Comparison of ENCODE assay signal across 8 cellular contexts in the genomic region with DNA sequence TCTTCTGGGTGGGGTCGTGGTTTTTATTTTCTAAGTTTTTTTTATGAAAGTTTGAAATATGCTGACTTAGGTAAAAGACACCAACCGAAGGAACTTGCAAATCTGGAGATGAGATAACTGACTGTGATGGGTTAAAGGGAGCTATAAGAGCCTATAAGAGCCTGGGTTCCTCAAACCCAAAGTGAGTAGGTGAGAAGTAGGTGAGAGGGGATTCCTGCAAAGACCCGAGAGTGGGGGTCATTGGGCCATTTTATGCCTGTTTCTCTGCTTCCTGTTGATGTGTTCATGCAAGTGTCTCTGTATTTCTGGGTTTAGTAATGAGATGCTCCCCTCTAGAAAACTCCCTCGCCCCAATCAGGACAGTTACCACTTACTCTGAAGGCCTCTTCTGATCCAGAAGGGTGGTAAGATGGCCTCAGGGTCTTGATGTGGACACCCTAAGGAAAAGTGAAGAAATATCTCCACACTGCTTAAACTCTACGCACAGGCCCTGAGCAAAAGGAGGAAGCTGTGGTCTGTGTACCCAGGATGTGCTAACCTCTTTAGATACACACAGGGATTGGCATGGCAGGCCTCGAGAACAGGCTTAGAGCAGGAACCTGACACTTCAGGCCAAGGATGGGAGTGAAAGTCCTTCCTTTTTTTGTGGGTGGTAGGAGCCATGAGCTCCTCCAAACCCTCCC. TPM values are rescaled to one million over a fixed set of nuclear protein-coding genes. Genes with fewer than 3 reads are reported as not detected.
DNase-seq lines count a peak whose midpoint lies in the region; ATAC-seq and TF ChIP-seq lines count a peak whose summit lies in the region.

No MANE protein-coding gene starts in this region.

- H3K27me3 Mint-ChIP-seq in CD14-positive monocyte (ENCODE audit: low read depth in 3 of 3) = peaks cover 5 to 17% (median 11%) of the 10 kb centered on the region in 3 donors
- H3K27me3 Mint-ChIP-seq in memory B cell = peaks cover 2% of the 10 kb centered on the region

- peaks cover 48% of the 10 kb centered on the region for H3K79me2 ChIP-seq in mammary epithelial cell (ENCODE audit: insufficient read depth, low read length)

- DNase-seq in CD14-positive monocyte (ENCODE audit: low spot score) = peak; percentile 94
- DNase-seq in NB4 (ENCODE audit: low read depth) = peak; percentile 99
- DNase-seq in mammary epithelial cell = no peak
- peak in 1 of 2 donors; percentile 38 for DNase-seq in memory B cell (ENCODE audit: low spot score in 2 of 2)
- peak in 1 of 2 donors; percentile 84 for DNase-seq in vagina (ENCODE audit: extremely low spot score in 2 of 2)
- DNase-seq in NCI-H2196 treated with DMSO at 0.1 percent for 48 hours (lab: John Stamatoyannopoulos, UW; ENCODE audit: unreplicated experiment) = no peak
- DNase-seq in HuH-7 (ENCODE audit: low spot score) = no peak

- dilution Hi-C loops in mammary epithelial cell (cut with HindIII; ENCODE audit: low sequenced_read_pairs) = no loop called here

- in situ Hi-C loops in mammary epithelial cell (cut with MboI; ENCODE audit: low sequenced_read_pairs in 2 of 2) = no loop called here

- BruUV-seq in mammary epithelial cell (replicated peaks; lab: Mats Ljungman, UMichigan) = no TSS peak

- no peaks in the 10 kb centered on the region for H4K20me1 ChIP-seq in mammary epithelial cell (ENCODE audit: insufficient read depth, low read length)

- WGBS in mammary epithelial cell (ENCODE audit: low coverage, missing lambda C conversion rate) = 71% methylated on average over 6 of the region's 6 CpGs

- H3K4me2 ChIP-seq in mammary epithelial cell (ENCODE audit: insufficient read depth, low read depth, low read length) = peak overlapping the region; percentile 96

- H3K9me3 Mint-ChIP-seq in CD14-positive monocyte = no peaks in the 10 kb centered on the region
- no peaks in the 10 kb centered on the region for H3K9me3 Mint-ChIP-seq in memory B cell

- H3K36me3 ChIP-seq in mammary epithelial cell (ENCODE audit: insufficient read depth, low read length) (no peaks in the 10 kb centered on the region), vagina (no peaks in the 10 kb centered on the region)

- intact Hi-C loops in CD14-positive monocyte (cut with micrococcal nuclease) = loop anchor here in 1 of 2 donors (2.0 to 10.0 kb wide), 2 partner anchors 23 to 49 kb away; no protein-coding TSS in a partner anchor
- intact Hi-C loops in mammary epithelial cell (cut with micrococcal nuclease) = loop anchor here (2.0 kb wide), 1 partner anchor 15 kb away; no protein-coding TSS in a partner anchor
- intact Hi-C loops in vagina (cut with DNase I) = no loop called here

- H3K36me3 Mint-ChIP-seq in CD14-positive monocyte = peaks cover 23 to 24% of the 10 kb centered on the region in 2 donors
- peaks cover 28% of the 10 kb centered on the region for H3K36me3 Mint-ChIP-seq in memory B cell

- H3K27me3 ChIP-seq in mammary epithelial cell (ENCODE audit: insufficient read depth, low read length) = no peaks in the 10 kb centered on the region
- H3K27me3 ChIP-seq in vagina = no peaks in the 10 kb centered on the region

- TF ChIP-seq POLR2A in NB4 (IDR thresholded peaks at IDR 0.05; ENCODE audit: extremely low read depth, insufficient read length) = peak; percentile 31
- TF ChIP-seq POLR2A in vagina (IDR thresholded peaks at IDR 0.05) = no peak

- H3K4me1 ChIP-seq in mammary epithelial cell (ENCODE audit: insufficient read depth, low read length) (peaks cover 12% of the 10 kb centered on the region), vagina (peaks cover 9% of the 10 kb centered on the region)

- H3K4me1 Mint-ChIP-seq in CD14-positive monocyte (peaks cover 69% of the 10 kb centered on the region), memory B cell (peaks cover 54% of the 10 kb centered on the region)

- CTCF ChIA-PET in mammary epithelial cell (lab: Charles Lee; ENCODE audit: low non-redundant PET) = no interaction called here

- H3K4me3 ChIP-seq in NB4 (ENCODE audit: low read depth, low read length) = peak overlapping the region; percentile 86
- H3K4me3 ChIP-seq in mammary epithelial cell (replicated peaks in 1 of 3; ENCODE audit: insufficient read depth in 1 of 3, low read depth in 2 of 3, low read length in 3 of 3) = peak overlapping the region in 1 of 3 experiments; percentile 73
- peak overlapping the region; percentile 47 to 52 for H3K4me3 ChIP-seq in vagina

- no peak for TF ChIP-seq CTCF in CD14-positive monocyte (IDR thresholded peaks at IDR 0.05)
- no peak for TF ChIP-seq CTCF in NB4 (IDR thresholded peaks at IDR 0.05; ENCODE audit: low read depth, low read length)
- TF ChIP-seq CTCF in mammary epithelial cell (conservative IDR thresholded peaks at IDR 0.05 in 1 of 2, IDR thresholded peaks at IDR 0.05 in 1 of 2; ENCODE audit: extremely low read depth in 1 of 2, insufficient read depth in 1 of 2, low read depth in 1 of 2, low read length in 2 of 2) = no peak
- no peak for TF ChIP-seq CTCF in vagina (IDR thresholded peaks at IDR 0.05)

- H3K27ac Mint-ChIP-seq in CD14-positive monocyte (peak overlapping the region; percentile 91 to 98 (median 97)), memory B cell (peak overlapping the region; percentile 92)

- H2AFZ ChIP-seq in mammary epithelial cell (ENCODE audit: low read depth, low read length) = no peak overlapping the region

- H3K4me3 Mint-ChIP-seq in CD14-positive monocyte = peak overlapping the region; percentile 95 to 96
- H3K4me3 Mint-ChIP-seq in memory B cell = peak overlapping the region; percentile 97

- peak; percentile 37 for ATAC-seq in GM21390 (IDR thresholded peaks at IDR 0.05; ENCODE audit: unreplicated experiment)
- ATAC-seq in memory B cell (ENCODE audit: low read depth) = peak; percentile 74

- H3K27ac ChIP-seq in mammary epithelial cell (ENCODE audit: insufficient read depth, low read depth, low read length) (no peak overlapping the region), vagina (peak overlapping the region; percentile 72)

- H3K9ac ChIP-seq in mammary epithelial cell (ENCODE audit: insufficient read depth, low read length) = no peak overlapping the region

- H3K9me3 ChIP-seq in mammary epithelial cell (replicated peaks; ENCODE audit: insufficient read depth, low read length) = no peaks in the 10 kb centered on the region
- H3K9me3 ChIP-seq in vagina = no peaks in the 10 kb centered on the region

RNA-seq across cellular contexts. Expression of a gene that starts 1.8 kb away (rescaled TPM):
- 10 to 100 TPM; 42.4 to 64.5 TPM for polyA plus RNA-seq in CD14-positive monocyte
- total RNA-seq in mammary epithelial cell = 1 to 10 TPM in 1 of 2 donors, under 1 TPM in 1; 0.67 to 1.6 TPM
- 7.1 TPM for polyA plus RNA-seq in mammary epithelial cell
- 40.9 TPM for polyA minus RNA-seq in mammary epithelial cell
- total RNA-seq in vagina = 29.5 TPM

Comparison
In these comparisons a context has a peak if more than half of its experiments do, and no peak if none do; other contexts are left out.
1. DNase-seq: peak in CD14-positive monocyte (single experiment) and NB4 (single experiment); none in mammary epithelial cell (single experiment), NCI-H2196 treated with DMSO at 0.1 percent for 48 hours (single experiment) and HuH-7 (single experiment).
2. RNA of a gene that starts 1.8 kb away (total RNA-seq): 29.5 TPM in vagina (single experiment); 0.67 to 1.6 TPM in mammary epithelial cell; every median in the first group is over 10 times any median in the second.